9 cellular contexts compared by ENCODE assay signal in the genomic region with DNA sequence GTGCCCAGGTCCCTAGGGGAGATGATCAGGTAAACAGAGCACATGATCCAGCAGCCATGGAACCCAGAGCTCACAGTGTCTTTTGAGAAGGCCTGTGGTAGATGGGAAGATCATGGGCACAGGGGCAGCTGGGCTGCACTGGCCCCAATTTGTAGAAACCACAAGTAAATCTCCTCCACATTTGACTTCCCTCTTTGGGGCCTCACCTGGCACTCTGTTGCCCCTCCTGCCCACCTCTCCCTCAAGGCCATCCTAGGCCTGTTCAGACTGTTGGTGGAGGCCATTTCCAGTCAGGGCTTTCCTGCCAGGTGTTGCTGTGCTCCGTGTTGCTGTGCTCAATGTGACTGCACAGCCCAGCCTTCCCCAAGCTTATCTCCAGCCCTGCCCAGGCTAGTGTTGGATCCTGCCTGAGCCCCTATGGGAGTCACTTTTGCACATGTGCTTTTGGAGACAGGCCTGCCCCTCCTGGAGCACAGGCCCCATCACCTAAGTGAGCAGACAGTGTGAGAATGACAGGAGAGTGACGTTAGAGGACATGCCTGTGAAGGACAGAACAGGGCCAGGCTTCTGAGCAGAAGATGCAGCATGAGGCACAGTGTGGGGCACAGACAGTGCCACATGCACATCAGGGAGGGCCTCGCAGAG. TPM values are rescaled to one million over a fixed set of nuclear protein-coding genes. Genes with fewer than 3 reads are reported as not detected.
DNase-seq lines count a peak whose midpoint lies in the region; ATAC-seq, FAIRE-seq and TF ChIP-seq lines count a peak whose summit lies in the region.
"Had no signal": no experiment of that assay in that cellular context is flagged by ENCODE, and none has a peak within 500 bp of the region (broad histone marks: within the 10 kb centered on the region; RNA-seq: fewer than 3 reads in every experiment).

No MANE protein-coding gene starts in this region.

- H3K9me3 ChIP-seq in breast epithelium (no peaks in the 10 kb centered on the region), mammary epithelial cell (replicated peaks; ENCODE audit: insufficient read depth, low read length) (no peaks in the 10 kb centered on the region)

- H3K36me3 Mint-ChIP-seq in brain (peaks cover 17% of the 10 kb centered on the region), naive B cell (no peaks in the 10 kb centered on the region)

- TF ChIP-seq POLR2A in breast epithelium (IDR thresholded peaks at IDR 0.05) = no peak

- H3K4me1 Mint-ChIP-seq in brain = peaks cover 46% of the 10 kb centered on the region
- peaks cover 46 to 59% (median 58%) of the 10 kb centered on the region in 3 donors for H3K4me1 Mint-ChIP-seq in naive B cell

- H3K4me2 ChIP-seq in mammary epithelial cell (ENCODE audit: insufficient read depth, low read depth, low read length) = no peak overlapping the region

- H3K27me3 ChIP-seq in breast epithelium (no peaks in the 10 kb centered on the region), mammary epithelial cell (ENCODE audit: insufficient read depth, low read length) (no peaks in the 10 kb centered on the region)

- no peaks in the 10 kb centered on the region for H3K27me3 Mint-ChIP-seq in brain
- no peaks in the 10 kb centered on the region for H3K27me3 Mint-ChIP-seq in naive B cell

- WGBS in mammary epithelial cell (ENCODE audit: low coverage, missing lambda C conversion rate) = 69% methylated on average over 1 of the region's 3 CpGs

- H3K4me3 ChIP-seq in breast epithelium (no peak overlapping the region), mammary epithelial cell (replicated peaks in 1 of 3; ENCODE audit: insufficient read depth in 1 of 3, low read depth in 2 of 3, low read length in 3 of 3) (no peak overlapping the region)

- H3K27ac Mint-ChIP-seq in brain (peak overlapping the region; percentile 45 to 83 (median 78)), naive B cell (peak overlapping the region in 4 of 6 donors; percentile 72 to 83 (median 76))

- in situ Hi-C loops in mammary epithelial cell (cut with MboI; ENCODE audit: low sequenced_read_pairs in 2 of 2) = no loop called here

- H3K27ac ChIP-seq in breast epithelium = peak overlapping the region; percentile 89 to 93
- H3K27ac ChIP-seq in mammary epithelial cell (ENCODE audit: insufficient read depth, low read depth, low read length) = no peak overlapping the region

- no peak overlapping the region for H2AFZ ChIP-seq in mammary epithelial cell (ENCODE audit: low read depth, low read length)

- DNase-seq in breast epithelium (ENCODE audit: low spot score in 2 of 2) = no peak
- no peak for DNase-seq in mammary epithelial cell
- no peak for DNase-seq in naive B cell
- DNase-seq in urothelium cell line (ENCODE audit: low spot score) = no peak
- DNase-seq: NCI-H524 treated with DMSO at 0.1 percent for 48 hours had no signal

- H3K79me2 ChIP-seq in mammary epithelial cell (ENCODE audit: insufficient read depth, low read length) = peaks cover 3% of the 10 kb centered on the region

- ATAC-seq in naive B cell (ENCODE audit: low read depth in 2 of 2) = no peak
- ATAC-seq in HG02623 (IDR thresholded peaks at IDR 0.05; ENCODE audit: unreplicated experiment) = no peak
- no peak for ATAC-seq in GM21447 (IDR thresholded peaks at IDR 0.05; ENCODE audit: unreplicated experiment)
- ATAC-seq in HG03045 (IDR thresholded peaks at IDR 0.05; ENCODE audit: unreplicated experiment) = no peak

- CTCF ChIA-PET in mammary epithelial cell (lab: Charles Lee; ENCODE audit: low non-redundant PET) = no interaction called here

- H3K9ac ChIP-seq in mammary epithelial cell (ENCODE audit: insufficient read depth, low read length) = no peak overlapping the region

- peak; percentile 55 for FAIRE-seq in urothelium cell line (lab: Jason Lieb, UNC)

- H3K4me3 Mint-ChIP-seq in brain = no peak overlapping the region
- peak overlapping the region in 4 of 8 donors; percentile 8 to 70 (median 40) for H3K4me3 Mint-ChIP-seq in naive B cell

- no TSS peak for BruUV-seq in mammary epithelial cell (replicated peaks; lab: Mats Ljungman, UMichigan)

- no peaks in the 10 kb centered on the region for H4K20me1 ChIP-seq in mammary epithelial cell (ENCODE audit: insufficient read depth, low read length)

- no peak for TF ChIP-seq CTCF in breast epithelium (IDR thresholded peaks at IDR 0.05)
- no peak for TF ChIP-seq CTCF in mammary epithelial cell (conservative IDR thresholded peaks at IDR 0.05 in 1 of 2, IDR thresholded peaks at IDR 0.05 in 1 of 2; ENCODE audit: extremely low read depth in 1 of 2, insufficient read depth in 1 of 2, low read depth in 1 of 2, low read length in 2 of 2)
- no peak for TF ChIP-seq CTCF in brain (conservative IDR thresholded peaks at IDR 0.05)

- dilution Hi-C loops in mammary epithelial cell (cut with HindIII; ENCODE audit: low sequenced_read_pairs) = no loop called here

- no peaks in the 10 kb centered on the region for H3K36me3 ChIP-seq in breast epithelium
- no peaks in the 10 kb centered on the region for H3K36me3 ChIP-seq in mammary epithelial cell (ENCODE audit: insufficient read depth, low read length)

- no peaks in the 10 kb centered on the region for H3K9me3 Mint-ChIP-seq in brain
- H3K9me3 Mint-ChIP-seq in naive B cell = no peaks in the 10 kb centered on the region

- intact Hi-C loops in breast epithelium (cut with DNase I; ENCODE audit: low total_unique reads) = no loop called here
- intact Hi-C loops in mammary epithelial cell (cut with micrococcal nuclease) = loop anchor here (5.0 kb wide), 1 partner anchor 32 kb away; no protein-coding TSS in a partner anchor

- H3K4me1 ChIP-seq in breast epithelium (peaks cover 26 to 40% of the 10 kb centered on the region in 2 donors), mammary epithelial cell (ENCODE audit: insufficient read depth, low read length) (peaks cover 33% of the 10 kb centered on the region)

RNA-seq across cellular contexts. Expression of a gene that starts 36.7 kb away (rescaled TPM):
- total RNA-seq in breast epithelium (1 to 10 TPM in 2 of 3 donors, under 1 TPM in 1; 0.80 to 7.9 (median 5.6) TPM), mammary epithelial cell (1 to 10 TPM; 1.0 to 2.8 TPM)
- polyA plus RNA-seq in mammary epithelial cell (0.22 TPM), brain (ENCODE audit: insufficient read depth, low read depth, low replicate concordance) (2.7 TPM), naive B cell (ENCODE audit: low read depth in 6 of 6) (under 1 TPM in 1 of 6 donors, not detected in 5; 0.09 TPM)
- polyA minus RNA-seq in mammary epithelial cell = 0.10 TPM
